In genomic region chr9:131046581-131047202, GRCh38 we compare ENCODE assay signal across 1 cellular context.
TF ChIP-seq lines count a peak whose summit lies in the region.

No MANE protein-coding gene starts in this region.

TF ChIP-seq in K562, 482 proteins besides CTCF, POLR2A, EP300 and RAD21 (continued from another document):
- TF ChIP-seq ATF3 (IDR thresholded peaks at IDR 0.05) (no peak), ATF3 (CRISPR knock-in tag; conservative IDR thresholded peaks at IDR 0.05) (peak; percentile 93), MCM5 (IDR thresholded peaks at IDR 0.05; ENCODE audit: low read depth) (no peak), NCOA6 (IDR thresholded peaks at IDR 0.05) (no peak), MBD2 (IDR thresholded peaks at IDR 0.05; ENCODE audit: borderline replicate concordance, low read depth) (no peak), ILF3 (IDR thresholded peaks at IDR 0.05; ENCODE audit: borderline replicate concordance) (no peak), RBM14 (IDR thresholded peaks at IDR 0.05; ENCODE audit: borderline replicate concordance, insufficient read depth, low read depth, low read length) (no peak), ZNF584 (CRISPR knock-in tag; IDR thresholded peaks at IDR 0.05; ENCODE audit: low read depth) (no peak)
- TF ChIP-seq, protein P1, sequence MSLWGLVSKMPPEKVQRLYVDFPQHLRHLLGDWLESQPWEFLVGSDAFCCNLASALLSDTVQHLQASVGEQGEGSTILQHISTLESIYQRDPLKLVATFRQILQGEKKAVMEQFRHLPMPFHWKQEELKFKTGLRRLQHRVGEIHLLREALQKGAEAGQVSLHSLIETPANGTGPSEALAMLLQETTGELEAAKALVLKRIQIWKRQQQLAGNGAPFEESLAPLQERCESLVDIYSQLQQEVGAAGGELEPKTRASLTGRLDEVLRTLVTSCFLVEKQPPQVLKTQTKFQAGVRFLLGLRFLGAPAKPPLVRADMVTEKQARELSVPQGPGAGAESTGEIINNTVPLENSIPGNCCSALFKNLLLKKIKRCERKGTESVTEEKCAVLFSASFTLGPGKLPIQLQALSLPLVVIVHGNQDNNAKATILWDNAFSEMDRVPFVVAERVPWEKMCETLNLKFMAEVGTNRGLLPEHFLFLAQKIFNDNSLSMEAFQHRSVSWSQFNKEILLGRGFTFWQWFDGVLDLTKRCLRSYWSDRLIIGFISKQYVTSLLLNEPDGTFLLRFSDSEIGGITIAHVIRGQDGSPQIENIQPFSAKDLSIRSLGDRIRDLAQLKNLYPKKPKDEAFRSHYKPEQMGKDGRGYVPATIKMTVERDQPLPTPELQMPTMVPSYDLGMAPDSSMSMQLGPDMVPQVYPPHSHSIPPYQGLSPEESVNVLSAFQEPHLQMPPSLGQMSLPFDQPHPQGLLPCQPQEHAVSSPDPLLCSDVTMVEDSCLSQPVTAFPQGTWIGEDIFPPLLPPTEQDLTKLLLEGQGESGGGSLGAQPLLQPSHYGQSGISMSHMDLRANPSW (CRISPR knock-in tag; IDR thresholded peaks at IDR 0.05): peak; percentile 100
- TF ChIP-seq, protein P2, sequence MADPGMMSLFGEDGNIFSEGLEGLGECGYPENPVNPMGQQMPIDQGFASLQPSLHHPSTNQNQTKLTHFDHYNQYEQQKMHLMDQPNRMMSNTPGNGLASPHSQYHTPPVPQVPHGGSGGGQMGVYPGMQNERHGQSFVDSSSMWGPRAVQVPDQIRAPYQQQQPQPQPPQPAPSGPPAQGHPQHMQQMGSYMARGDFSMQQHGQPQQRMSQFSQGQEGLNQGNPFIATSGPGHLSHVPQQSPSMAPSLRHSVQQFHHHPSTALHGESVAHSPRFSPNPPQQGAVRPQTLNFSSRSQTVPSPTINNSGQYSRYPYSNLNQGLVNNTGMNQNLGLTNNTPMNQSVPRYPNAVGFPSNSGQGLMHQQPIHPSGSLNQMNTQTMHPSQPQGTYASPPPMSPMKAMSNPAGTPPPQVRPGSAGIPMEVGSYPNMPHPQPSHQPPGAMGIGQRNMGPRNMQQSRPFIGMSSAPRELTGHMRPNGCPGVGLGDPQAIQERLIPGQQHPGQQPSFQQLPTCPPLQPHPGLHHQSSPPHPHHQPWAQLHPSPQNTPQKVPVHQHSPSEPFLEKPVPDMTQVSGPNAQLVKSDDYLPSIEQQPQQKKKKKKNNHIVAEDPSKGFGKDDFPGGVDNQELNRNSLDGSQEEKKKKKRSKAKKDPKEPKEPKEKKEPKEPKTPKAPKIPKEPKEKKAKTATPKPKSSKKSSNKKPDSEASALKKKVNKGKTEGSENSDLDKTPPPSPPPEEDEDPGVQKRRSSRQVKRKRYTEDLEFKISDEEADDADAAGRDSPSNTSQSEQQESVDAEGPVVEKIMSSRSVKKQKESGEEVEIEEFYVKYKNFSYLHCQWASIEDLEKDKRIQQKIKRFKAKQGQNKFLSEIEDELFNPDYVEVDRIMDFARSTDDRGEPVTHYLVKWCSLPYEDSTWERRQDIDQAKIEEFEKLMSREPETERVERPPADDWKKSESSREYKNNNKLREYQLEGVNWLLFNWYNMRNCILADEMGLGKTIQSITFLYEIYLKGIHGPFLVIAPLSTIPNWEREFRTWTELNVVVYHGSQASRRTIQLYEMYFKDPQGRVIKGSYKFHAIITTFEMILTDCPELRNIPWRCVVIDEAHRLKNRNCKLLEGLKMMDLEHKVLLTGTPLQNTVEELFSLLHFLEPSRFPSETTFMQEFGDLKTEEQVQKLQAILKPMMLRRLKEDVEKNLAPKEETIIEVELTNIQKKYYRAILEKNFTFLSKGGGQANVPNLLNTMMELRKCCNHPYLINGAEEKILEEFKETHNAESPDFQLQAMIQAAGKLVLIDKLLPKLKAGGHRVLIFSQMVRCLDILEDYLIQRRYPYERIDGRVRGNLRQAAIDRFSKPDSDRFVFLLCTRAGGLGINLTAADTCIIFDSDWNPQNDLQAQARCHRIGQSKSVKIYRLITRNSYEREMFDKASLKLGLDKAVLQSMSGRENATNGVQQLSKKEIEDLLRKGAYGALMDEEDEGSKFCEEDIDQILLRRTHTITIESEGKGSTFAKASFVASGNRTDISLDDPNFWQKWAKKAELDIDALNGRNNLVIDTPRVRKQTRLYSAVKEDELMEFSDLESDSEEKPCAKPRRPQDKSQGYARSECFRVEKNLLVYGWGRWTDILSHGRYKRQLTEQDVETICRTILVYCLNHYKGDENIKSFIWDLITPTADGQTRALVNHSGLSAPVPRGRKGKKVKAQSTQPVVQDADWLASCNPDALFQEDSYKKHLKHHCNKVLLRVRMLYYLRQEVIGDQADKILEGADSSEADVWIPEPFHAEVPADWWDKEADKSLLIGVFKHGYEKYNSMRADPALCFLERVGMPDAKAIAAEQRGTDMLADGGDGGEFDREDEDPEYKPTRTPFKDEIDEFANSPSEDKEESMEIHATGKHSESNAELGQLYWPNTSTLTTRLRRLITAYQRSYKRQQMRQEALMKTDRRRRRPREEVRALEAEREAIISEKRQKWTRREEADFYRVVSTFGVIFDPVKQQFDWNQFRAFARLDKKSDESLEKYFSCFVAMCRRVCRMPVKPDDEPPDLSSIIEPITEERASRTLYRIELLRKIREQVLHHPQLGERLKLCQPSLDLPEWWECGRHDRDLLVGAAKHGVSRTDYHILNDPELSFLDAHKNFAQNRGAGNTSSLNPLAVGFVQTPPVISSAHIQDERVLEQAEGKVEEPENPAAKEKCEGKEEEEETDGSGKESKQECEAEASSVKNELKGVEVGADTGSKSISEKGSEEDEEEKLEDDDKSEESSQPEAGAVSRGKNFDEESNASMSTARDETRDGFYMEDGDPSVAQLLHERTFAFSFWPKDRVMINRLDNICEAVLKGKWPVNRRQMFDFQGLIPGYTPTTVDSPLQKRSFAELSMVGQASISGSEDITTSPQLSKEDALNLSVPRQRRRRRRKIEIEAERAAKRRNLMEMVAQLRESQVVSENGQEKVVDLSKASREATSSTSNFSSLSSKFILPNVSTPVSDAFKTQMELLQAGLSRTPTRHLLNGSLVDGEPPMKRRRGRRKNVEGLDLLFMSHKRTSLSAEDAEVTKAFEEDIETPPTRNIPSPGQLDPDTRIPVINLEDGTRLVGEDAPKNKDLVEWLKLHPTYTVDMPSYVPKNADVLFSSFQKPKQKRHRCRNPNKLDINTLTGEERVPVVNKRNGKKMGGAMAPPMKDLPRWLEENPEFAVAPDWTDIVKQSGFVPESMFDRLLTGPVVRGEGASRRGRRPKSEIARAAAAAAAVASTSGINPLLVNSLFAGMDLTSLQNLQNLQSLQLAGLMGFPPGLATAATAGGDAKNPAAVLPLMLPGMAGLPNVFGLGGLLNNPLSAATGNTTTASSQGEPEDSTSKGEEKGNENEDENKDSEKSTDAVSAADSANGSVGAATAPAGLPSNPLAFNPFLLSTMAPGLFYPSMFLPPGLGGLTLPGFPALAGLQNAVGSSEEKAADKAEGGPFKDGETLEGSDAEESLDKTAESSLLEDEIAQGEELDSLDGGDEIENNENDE (IDR thresholded peaks at IDR 0.05; ENCODE audit: low read depth, low read length): no peak
- TF ChIP-seq, protein P3, sequence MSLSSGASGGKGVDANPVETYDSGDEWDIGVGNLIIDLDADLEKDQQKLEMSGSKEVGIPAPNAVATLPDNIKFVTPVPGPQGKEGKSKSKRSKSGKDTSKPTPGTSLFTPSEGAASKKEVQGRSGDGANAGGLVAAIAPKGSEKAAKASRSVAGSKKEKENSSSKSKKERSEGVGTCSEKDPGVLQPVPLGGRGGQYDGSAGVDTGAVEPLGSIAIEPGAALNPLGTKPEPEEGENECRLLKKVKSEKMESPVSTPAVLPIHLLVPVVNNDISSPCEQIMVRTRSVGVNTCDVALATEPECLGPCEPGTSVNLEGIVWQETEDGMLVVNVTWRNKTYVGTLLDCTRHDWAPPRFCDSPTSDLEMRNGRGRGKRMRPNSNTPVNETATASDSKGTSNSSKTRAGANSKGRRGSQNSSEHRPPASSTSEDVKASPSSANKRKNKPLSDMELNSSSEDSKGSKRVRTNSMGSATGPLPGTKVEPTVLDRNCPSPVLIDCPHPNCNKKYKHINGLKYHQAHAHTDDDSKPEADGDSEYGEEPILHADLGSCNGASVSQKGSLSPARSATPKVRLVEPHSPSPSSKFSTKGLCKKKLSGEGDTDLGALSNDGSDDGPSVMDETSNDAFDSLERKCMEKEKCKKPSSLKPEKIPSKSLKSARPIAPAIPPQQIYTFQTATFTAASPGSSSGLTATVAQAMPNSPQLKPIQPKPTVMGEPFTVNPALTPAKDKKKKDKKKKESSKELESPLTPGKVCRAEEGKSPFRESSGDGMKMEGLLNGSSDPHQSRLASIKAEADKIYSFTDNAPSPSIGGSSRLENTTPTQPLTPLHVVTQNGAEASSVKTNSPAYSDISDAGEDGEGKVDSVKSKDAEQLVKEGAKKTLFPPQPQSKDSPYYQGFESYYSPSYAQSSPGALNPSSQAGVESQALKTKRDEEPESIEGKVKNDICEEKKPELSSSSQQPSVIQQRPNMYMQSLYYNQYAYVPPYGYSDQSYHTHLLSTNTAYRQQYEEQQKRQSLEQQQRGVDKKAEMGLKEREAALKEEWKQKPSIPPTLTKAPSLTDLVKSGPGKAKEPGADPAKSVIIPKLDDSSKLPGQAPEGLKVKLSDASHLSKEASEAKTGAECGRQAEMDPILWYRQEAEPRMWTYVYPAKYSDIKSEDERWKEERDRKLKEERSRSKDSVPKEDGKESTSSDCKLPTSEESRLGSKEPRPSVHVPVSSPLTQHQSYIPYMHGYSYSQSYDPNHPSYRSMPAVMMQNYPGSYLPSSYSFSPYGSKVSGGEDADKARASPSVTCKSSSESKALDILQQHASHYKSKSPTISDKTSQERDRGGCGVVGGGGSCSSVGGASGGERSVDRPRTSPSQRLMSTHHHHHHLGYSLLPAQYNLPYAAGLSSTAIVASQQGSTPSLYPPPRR (CRISPR knock-in tag; IDR thresholded peaks at IDR 0.05; ENCODE audit: borderline replicate concordance): no peak
